11 cellular contexts compared by ENCODE assay signal in genomic region chr1:108829498-108829916, GRCh38. TPM values are rescaled to one million over a fixed set of nuclear protein-coding genes. Genes with fewer than 3 reads are reported as not detected.
DNase-seq lines count a peak whose midpoint lies in the region; ATAC-seq, FAIRE-seq and TF ChIP-seq lines count a peak whose summit lies in the region.
"Had no signal": no experiment of that assay in that cellular context is flagged by ENCODE, and none has a peak within 500 bp of the region (broad histone marks: within the 10 kb centered on the region; RNA-seq: fewer than 3 reads in every experiment).

No MANE protein-coding gene starts in this region.

- no peak overlapping the region for H3K27ac Mint-ChIP-seq in Caco-2 (ENCODE audit: unreplicated experiment)

- intact Hi-C loops in endothelial cell of umbilical vein (cut with micrococcal nuclease): loop anchor here (2.0 kb wide), 1 partner anchor 137 kb away; the partner anchor contains the start of gene PRPF38B
- intact Hi-C loops in Caco-2 (cut with micrococcal nuclease; ENCODE audit: unreplicated experiment): loop anchor here (5.0 kb wide), 1 partner anchor 48 kb away; the partner anchor contains the start of gene GPSM2

- ATAC-seq in HG03354 (IDR thresholded peaks at IDR 0.05; ENCODE audit: poor library complexity, severe bottlenecking, unreplicated experiment): no peak
- ATAC-seq in HG02852 (IDR thresholded peaks at IDR 0.05; ENCODE audit: unreplicated experiment): no peak
- ATAC-seq: stimulated activated naive CD8-positive, alpha-beta T cell treated with anti-CD3 and anti-CD28 coated beads, Interleukin-15, Interleukin-2, amounts not matched to agents 100 U/mL and 50 U/mL, for 24 hours had no signal

- H3K79me1 ChIP-seq in neuronal stem cell (ENCODE audit: low read depth, low read length): no peaks in the 10 kb centered on the region

- no peak overlapping the region for H2BK12ac ChIP-seq in neuronal stem cell (ENCODE audit: low read length)

- H3K23ac ChIP-seq in neuronal stem cell (ENCODE audit: low read depth, low read length, poor library complexity): no peak overlapping the region

- H3K79me2 ChIP-seq in endothelial cell of umbilical vein (ENCODE audit: control insufficient read depth, insufficient read depth, low read length): no peaks in the 10 kb centered on the region
- no peaks in the 10 kb centered on the region for H3K79me2 ChIP-seq in osteoblast (ENCODE audit: insufficient read depth, low read length)

- H2AK5ac ChIP-seq in neuronal stem cell (ENCODE audit: low read depth, low read length): no peak overlapping the region

- no peaks in the 10 kb centered on the region for H3K27me3 ChIP-seq in endothelial cell of umbilical vein (ENCODE audit: control insufficient read depth in 2 of 2, insufficient read depth in 2 of 2, low read length in 2 of 2)
- no peaks in the 10 kb centered on the region for H3K27me3 ChIP-seq in osteoblast (ENCODE audit: insufficient read depth, low read length)
- no peaks in the 10 kb centered on the region for H3K27me3 ChIP-seq in Caco-2 (replicated peaks; ENCODE audit: control insufficient read depth, insufficient read depth, low read length)
- H3K27me3 ChIP-seq in neuronal stem cell (ENCODE audit: control insufficient read depth in 3 of 3, insufficient read depth in 3 of 3, low read depth in 1 of 3, low read length in 3 of 3): no peaks in the 10 kb centered on the region

- H3K36me3 Mint-ChIP-seq in Caco-2 (ENCODE audit: insufficient read depth, unreplicated experiment): no peaks in the 10 kb centered on the region

- H3K36me3 ChIP-seq in endothelial cell of umbilical vein (ENCODE audit: control insufficient read depth in 2 of 2, extremely low read depth in 1 of 2, insufficient read depth in 2 of 2, low read length in 2 of 2) (no peaks in the 10 kb centered on the region), osteoblast (ENCODE audit: insufficient read depth, low read length) (no peaks in the 10 kb centered on the region), Caco-2 (ENCODE audit: control insufficient read depth, insufficient read depth, low read length) (no peaks in the 10 kb centered on the region), neuronal stem cell (replicated peaks in 1 of 2; ENCODE audit: control insufficient read depth in 2 of 2, insufficient read depth in 2 of 2, low read length in 2 of 2) (no peaks in the 10 kb centered on the region)

- no peak overlapping the region for H3K4me3 Mint-ChIP-seq in Caco-2 (ENCODE audit: unreplicated experiment)

- H2BK5ac ChIP-seq in neuronal stem cell (ENCODE audit: low read length): no peak overlapping the region

- TF ChIP-seq POLR2A in endothelial cell of umbilical vein (IDR thresholded peaks at IDR 0.05; ENCODE audit: low read depth, low read length): no peak

- H2BK120ac ChIP-seq in neuronal stem cell (ENCODE audit: low read depth, low read length): no peak overlapping the region

- H4K20me1 ChIP-seq in endothelial cell of umbilical vein (replicated peaks; ENCODE audit: control insufficient read depth, extremely low read depth, insufficient read depth, low read length) (no peaks in the 10 kb centered on the region), osteoblast (ENCODE audit: insufficient read depth, low read length) (no peaks in the 10 kb centered on the region)

- H4K91ac ChIP-seq in neuronal stem cell (ENCODE audit: low read depth, low read length, poor library complexity): no peak overlapping the region

- H3K4me1 Mint-ChIP-seq in Caco-2 (ENCODE audit: low read depth, unreplicated experiment): no peaks in the 10 kb centered on the region

- H3K27ac ChIP-seq in endothelial cell of umbilical vein (ENCODE audit: insufficient read depth, low read depth, low read length) (peak overlapping the region; percentile 96), osteoblast (ENCODE audit: low read depth, low read length) (peak overlapping the region; percentile 97), neuronal stem cell (replicated peaks; ENCODE audit: low read length) (no peak overlapping the region)

- POLR2A ChIA-PET in endothelial cell of umbilical vein (lab: Charles Lee): no interaction called here
- POLR2A ChIA-PET in Caco-2 (lab: Charles Lee): no interaction called here

- H3K9ac ChIP-seq in endothelial cell of umbilical vein (replicated peaks; ENCODE audit: extremely low read depth, insufficient read depth, low read length): no peak overlapping the region
- no peak overlapping the region for H3K9ac ChIP-seq in neuronal stem cell (ENCODE audit: low read depth, low read length, poor library complexity)

- no peak overlapping the region for H4K8ac ChIP-seq in neuronal stem cell (ENCODE audit: low read depth, low read length)

- H3K4me3 ChIP-seq in AG10803 (ENCODE audit: low read length): no peak overlapping the region
- H3K4me3 ChIP-seq in endothelial cell of umbilical vein (replicated peaks in 1 of 3; ENCODE audit: insufficient read depth in 1 of 3, low read depth in 1 of 3, low read length in 3 of 3): no peak overlapping the region
- no peak overlapping the region for H3K4me3 ChIP-seq in osteoblast (ENCODE audit: insufficient read depth, low read length)
- no peak overlapping the region for H3K4me3 ChIP-seq in Caco-2 (ENCODE audit: low read depth, low read length)
- no peak overlapping the region for H3K4me3 ChIP-seq in neuronal stem cell (ENCODE audit: low read length in 2 of 2)

- H3K4ac ChIP-seq in neuronal stem cell (ENCODE audit: low read length): no peak overlapping the region

- TF ChIP-seq CTCF in AG10803 (conservative IDR thresholded peaks at IDR 0.05; ENCODE audit: low read length) (no peak), endothelial cell of umbilical vein (IDR thresholded peaks at IDR 0.05; ENCODE audit: extremely low read depth in 1 of 2, insufficient read depth in 1 of 2, low read depth in 1 of 2, low read length in 2 of 2) (no peak), osteoblast (IDR thresholded peaks at IDR 0.05; ENCODE audit: extremely low read depth, low read depth, low read length) (no peak), Caco-2 (IDR thresholded peaks at IDR 0.05; ENCODE audit: insufficient read depth in 1 of 2, low read depth in 1 of 2, low read length in 1 of 2, severe bottlenecking in 1 of 2, unreplicated experiment in 1 of 2) (no peak)

- no peaks in the 10 kb centered on the region for H3K9me1 ChIP-seq in endothelial cell of umbilical vein (replicated peaks; ENCODE audit: control insufficient read depth, extremely low read depth, insufficient read depth, low read length)

- no peaks in the 10 kb centered on the region for H3K9me3 ChIP-seq in endothelial cell of umbilical vein (replicated peaks; ENCODE audit: control insufficient read depth, insufficient read depth, low read length)
- no peaks in the 10 kb centered on the region for H3K9me3 ChIP-seq in osteoblast (ENCODE audit: low read depth, low read length)
- no peaks in the 10 kb centered on the region for H3K9me3 ChIP-seq in Caco-2
- no peaks in the 10 kb centered on the region for H3K9me3 ChIP-seq in neuronal stem cell (replicated peaks in 1 of 2; ENCODE audit: control insufficient read depth in 2 of 2, insufficient read depth in 1 of 2, low read depth in 1 of 2, low read length in 2 of 2)

- H3K18ac ChIP-seq in neuronal stem cell (ENCODE audit: low read length): no peak overlapping the region

- no peaks in the 10 kb centered on the region for H3K9me3 Mint-ChIP-seq in Caco-2 (ENCODE audit: unreplicated experiment)

- DNase-seq in AG10803 (ENCODE audit: low read depth): peak; percentile 58
- DNase-seq in NCI-H2196 treated with DMSO at 0.1 percent for 48 hours (lab: John Stamatoyannopoulos, UW; ENCODE audit: unreplicated experiment): peak; percentile 65
- DNase-seq in endothelial cell of umbilical vein (ENCODE audit: low read depth, low spot score): peak; percentile 38
- DNase-seq in osteoblast (ENCODE audit: insufficient read length, low spot score, missing footprints): no peak
- DNase-seq in Caco-2: no peak
- DNase-seq in neuronal stem cell (ENCODE audit: low spot score): no peak
- DNase-seq: NCI-H187; stimulated activated CD4-positive, alpha-beta T cell treated with anti-CD3 and anti-CD28 coated beads, Interleukin-12 subunit alpha, Interleukin-12 subunit beta, amount 100 ng/mL, for 4 hours; stimulated activated naive CD8-positive, alpha-beta T cell treated with anti-CD3 and anti-CD28 coated beads, Interleukin-15, Interleukin-2, amounts not matched to agents 100 U/mL and 50 U/mL, for 24 hours had no signal

- FAIRE-seq in endothelial cell of umbilical vein (lab: Jason Lieb, UNC): no peak

- BruUV-seq in endothelial cell of umbilical vein (replicated peaks; lab: Mats Ljungman, UMichigan) (no TSS peak), Caco-2 (replicated peaks; lab: Mats Ljungman, UMichigan) (no TSS peak)

- H3K27me3 Mint-ChIP-seq in Caco-2 (ENCODE audit: insufficient read depth, unreplicated experiment): no peaks in the 10 kb centered on the region

- H2AFZ ChIP-seq in endothelial cell of umbilical vein (ENCODE audit: low read depth, low read length) (no peak overlapping the region), osteoblast (ENCODE audit: low read length) (no peak overlapping the region), neuronal stem cell (ENCODE audit: low read length) (no peak overlapping the region)

- dilution Hi-C loops in endothelial cell of umbilical vein (cut with MboI; ENCODE audit: extremely low pct_ligation_motif_present, low sequenced_read_pairs): no loop called here

- H3K14ac ChIP-seq in neuronal stem cell (ENCODE audit: low read length): no peak overlapping the region

- CTCF ChIA-PET in endothelial cell of umbilical vein (lab: Charles Lee): interaction anchor here (0.5 to 11.0 kb wide), 11 partner anchors 8 to 283 kb away, joined by 3 to 247 read pairs (median 5); partner anchors contain the start of gene GPSM2
- CTCF ChIA-PET in Caco-2 (lab: Charles Lee): interaction anchor here (1.9 kb wide), 1 partner anchor 36 kb away, joined by 6 read pairs; no protein-coding TSS in a partner anchor

- H3K4me1 ChIP-seq in endothelial cell of umbilical vein (ENCODE audit: control insufficient read depth, extremely low read depth, insufficient read depth, low read length) (peaks cover 29% of the 10 kb centered on the region), osteoblast (ENCODE audit: insufficient read depth, low read length) (peaks cover 42% of the 10 kb centered on the region), Caco-2 (peaks cover 10% of the 10 kb centered on the region; the same call in 1 of the 2 replicates), neuronal stem cell (ENCODE audit: control insufficient read depth in 2 of 2, insufficient read depth in 1 of 2, low read depth in 1 of 2, low read length in 2 of 2) (peaks cover 7% of the 10 kb centered on the region in 2 donors)

- H3K4me2 ChIP-seq in endothelial cell of umbilical vein (ENCODE audit: insufficient read depth, low read length) (no peak overlapping the region), osteoblast (ENCODE audit: insufficient read depth, low read length) (peak overlapping the region; percentile 70), neuronal stem cell (ENCODE audit: insufficient read depth, low read length, poor library complexity, severe bottlenecking) (no peak overlapping the region)

- no peak overlapping the region for H2BK15ac ChIP-seq in neuronal stem cell (ENCODE audit: low read length)

- WGBS in neuronal stem cell (ENCODE audit: extremely low coverage in 2 of 2, insufficient read length in 2 of 2, insufficient replicate concordance in 1 of 2), 2 donors: no CpG with 5 or more reads among the region's 6 CpGs

RNA-seq across cellular contexts. Expression of gene AKNAD1, which starts 27.4 kb away (rescaled TPM):
- total RNA-seq in endothelial cell of umbilical vein (not detected in 2 replicates), osteoblast (not detected in 2 replicates), Caco-2 (2022) (not detected in 2 replicates)
- polyA plus RNA-seq in endothelial cell of umbilical vein: not detected in 2 replicates
- polyA plus RNA-seq in endothelial cell of umbilical vein (2011; cell fraction: cytosol; rRNA removed): not detected in 2 replicates
- 0.11 TPM in 1 of 2 replicates, not detected in the other for polyA plus RNA-seq in endothelial cell of umbilical vein (2011; cell fraction: nucleus; rRNA removed)
- not detected in 2 replicates for polyA plus RNA-seq in endothelial cell of umbilical vein (2012)
- polyA minus RNA-seq in endothelial cell of umbilical vein: not detected in 2 replicates
- not detected for polyA minus RNA-seq in endothelial cell of umbilical vein (2011; cell fraction: cytosol; rRNA and poly(A)+ RNA removed)
- polyA minus RNA-seq in endothelial cell of umbilical vein (2011; cell fraction: nucleus; rRNA and poly(A)+ RNA removed): not detected in 2 replicates
- polyA plus RNA-seq in neuronal stem cell (2013, experiment 1 of 2): 0.04 TPM
- not detected for polyA plus RNA-seq in neuronal stem cell (2013, experiment 2 of 2)

RNA-seq across cellular contexts. Expression of gene GPSM2, which starts 47.3 kb away (rescaled TPM):
- total RNA-seq in endothelial cell of umbilical vein (17.1 and 19.8 TPM in 2 replicates), osteoblast (21.4 and 21.8 TPM in 2 replicates), Caco-2 (2022) (20.4 and 20.5 TPM in 2 replicates)
- polyA plus RNA-seq in endothelial cell of umbilical vein: 5.8 and 6.0 TPM in 2 replicates
- 9.9 and 11.5 TPM in 2 replicates for polyA plus RNA-seq in endothelial cell of umbilical vein (2011; cell fraction: cytosol; rRNA removed)
- polyA plus RNA-seq in endothelial cell of umbilical vein (2011; cell fraction: nucleus; rRNA removed): 8.9 and 9.7 TPM in 2 replicates
- 6.5 and 15.2 TPM in 2 replicates for polyA plus RNA-seq in endothelial cell of umbilical vein (2012)
- 5.9 and 6.3 TPM in 2 replicates for polyA minus RNA-seq in endothelial cell of umbilical vein
- 38.9 TPM for polyA minus RNA-seq in endothelial cell of umbilical vein (2011; cell fraction: cytosol; rRNA and poly(A)+ RNA removed)
- polyA minus RNA-seq in endothelial cell of umbilical vein (2011; cell fraction: nucleus; rRNA and poly(A)+ RNA removed): 6.5 and 9.8 TPM in 2 replicates
- 27.8 TPM for polyA plus RNA-seq in neuronal stem cell (2013, experiment 1 of 2)
- 26.6 TPM for polyA plus RNA-seq in neuronal stem cell (2013, experiment 2 of 2)

Comparison
In these comparisons a context has a peak if more than half of its experiments do, and no peak if none do; other contexts are left out.
1. DNase-seq: peak in AG10803 (single experiment), NCI-H2196 treated with DMSO at 0.1 percent for 48 hours (single experiment) and endothelial cell of umbilical vein (single experiment); none in osteoblast (single experiment), Caco-2 (0 of 2) and neuronal stem cell (single experiment).